In the genomic region with DNA sequence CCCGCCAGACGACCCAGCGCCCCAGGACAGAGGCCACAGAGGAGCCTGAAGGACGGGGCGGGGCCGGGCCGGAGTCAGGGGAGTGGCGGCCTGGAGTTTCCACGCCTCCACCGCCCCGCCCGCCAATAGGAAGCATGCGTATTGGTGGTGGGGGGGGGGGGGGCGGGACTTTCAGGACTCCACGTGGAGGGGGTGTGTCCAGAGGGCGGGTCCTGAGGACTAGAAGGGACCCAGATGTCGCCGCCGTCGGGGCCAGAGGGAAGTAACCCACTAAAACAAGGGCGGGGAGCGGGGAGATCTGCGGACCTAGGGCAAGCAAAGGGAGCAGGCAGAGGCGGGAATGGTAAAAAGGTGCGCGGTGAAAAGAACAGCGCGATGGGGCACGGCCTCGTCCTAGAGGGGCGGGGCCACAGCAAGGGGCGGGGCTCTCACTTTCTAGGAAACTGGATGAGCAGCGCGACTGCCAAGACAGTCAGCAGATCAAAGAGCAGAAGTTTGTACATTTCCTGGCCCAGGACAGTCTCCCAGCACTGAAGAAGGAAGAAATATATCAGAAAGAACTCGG, we compare ENCODE assay signal across 1 cellular context.
TF ChIP-seq lines count a peak whose summit lies in the region.

No MANE protein-coding gene starts in this region.

TF ChIP-seq in GM12878, 131 proteins besides CTCF, POLR2A, EP300 and RAD21:
- no peak for TF ChIP-seq NRF1 (conservative IDR thresholded peaks at IDR 0.05; ENCODE audit: low read depth, low read length)
- TF ChIP-seq, protein P1, sequence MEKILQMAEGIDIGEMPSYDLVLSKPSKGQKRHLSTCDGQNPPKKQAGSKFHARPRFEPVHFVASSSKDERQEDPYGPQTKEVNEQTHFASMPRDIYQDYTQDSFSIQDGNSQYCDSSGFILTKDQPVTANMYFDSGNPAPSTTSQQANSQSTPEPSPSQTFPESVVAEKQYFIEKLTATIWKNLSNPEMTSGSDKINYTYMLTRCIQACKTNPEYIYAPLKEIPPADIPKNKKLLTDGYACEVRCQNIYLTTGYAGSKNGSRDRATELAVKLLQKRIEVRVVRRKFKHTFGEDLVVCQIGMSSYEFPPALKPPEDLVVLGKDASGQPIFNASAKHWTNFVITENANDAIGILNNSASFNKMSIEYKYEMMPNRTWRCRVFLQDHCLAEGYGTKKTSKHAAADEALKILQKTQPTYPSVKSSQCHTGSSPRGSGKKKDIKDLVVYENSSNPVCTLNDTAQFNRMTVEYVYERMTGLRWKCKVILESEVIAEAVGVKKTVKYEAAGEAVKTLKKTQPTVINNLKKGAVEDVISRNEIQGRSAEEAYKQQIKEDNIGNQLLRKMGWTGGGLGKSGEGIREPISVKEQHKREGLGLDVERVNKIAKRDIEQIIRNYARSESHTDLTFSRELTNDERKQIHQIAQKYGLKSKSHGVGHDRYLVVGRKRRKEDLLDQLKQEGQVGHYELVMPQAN (conservative IDR thresholded peaks at IDR 0.05), result 0 out of 2 replicates have a peak, but pooled peaks have one; percentile 32
- TF ChIP-seq BCL11A (IDR thresholded peaks at IDR 0.05; ENCODE audit: low read depth, low read length), result no peak
